Comparison of ENCODE assay signal across 26 cellular contexts in the genomic region with DNA sequence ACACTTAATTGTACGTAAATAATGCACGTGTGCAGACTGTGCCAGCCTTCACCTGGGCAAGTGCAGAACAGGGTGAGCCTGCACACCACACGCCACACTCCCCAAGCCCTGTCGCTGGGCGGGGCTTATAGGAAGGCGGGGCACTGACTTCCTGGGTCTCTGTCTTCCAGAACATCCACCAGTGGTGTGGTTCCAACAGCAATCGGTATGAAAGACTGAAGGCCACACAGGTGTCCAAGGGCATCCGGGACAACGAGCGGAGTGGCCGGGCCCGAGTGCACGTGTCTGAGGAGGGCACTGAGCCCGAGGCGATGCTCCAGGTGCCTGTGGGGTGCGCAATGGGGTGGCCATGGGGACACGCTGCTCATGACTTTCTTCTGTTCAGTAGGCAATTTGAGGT. TPM values are rescaled to one million over a fixed set of nuclear protein-coding genes. Genes with fewer than 3 reads are reported as not detected.
DNase-seq lines count a peak whose midpoint lies in the region; ATAC-seq and TF ChIP-seq lines count a peak whose summit lies in the region.
"Had no signal": no experiment of that assay in that cellular context is flagged by ENCODE, and none has a peak within 500 bp of the region (broad histone marks: within the 10 kb centered on the region; RNA-seq: fewer than 3 reads in every experiment).

No MANE protein-coding gene starts in this region.

- no peak for ATAC-seq in Right ventricle myocardium superior (ENCODE audit: poor library complexity)
- peak; percentile 17 for ATAC-seq in esophagus mucosa
- peak in 1 of 2 donors; percentile 13 for ATAC-seq in lower lobe of right lung
- ATAC-seq in upper lobe of right lung: no peak
- ATAC-seq: GM12878 had no signal

- H3K27ac ChIP-seq in right atrium auricular region: no peak overlapping the region
- H3K27ac ChIP-seq in lower lobe of right lung: no peak overlapping the region
- no peak overlapping the region for H3K27ac ChIP-seq in upper lobe of right lung
- no peak overlapping the region for H3K27ac ChIP-seq in testis
- H3K27ac ChIP-seq: KMS-11, PC-9 had no signal

- TF ChIP-seq CTCF in right atrium auricular region (IDR thresholded peaks at IDR 0.05): no peak
- no peak for TF ChIP-seq CTCF in lower lobe of right lung (IDR thresholded peaks at IDR 0.05)
- no peak for TF ChIP-seq CTCF in upper lobe of right lung (IDR thresholded peaks at IDR 0.05)
- TF ChIP-seq CTCF in testis (IDR thresholded peaks at IDR 0.05): no peak

- H3K4me3 ChIP-seq in right atrium auricular region (no peak overlapping the region), lower lobe of right lung (no peak overlapping the region), upper lobe of right lung (no peak overlapping the region), testis (no peak overlapping the region)
- H3K4me3 ChIP-seq: GM12878, PC-9 had no signal

- TF ChIP-seq POLR2A in testis (IDR thresholded peaks at IDR 0.05): no peak

- DNase-seq in Right ventricle myocardium superior (peak; percentile 37), right atrium auricular region (ENCODE audit: low spot score) (no peak), lower lobe of right lung (peak; percentile 33), upper lobe of right lung (peak; percentile 50), testis (no peak), OCI-M1 (lab: John Stamatoyannopoulos, UW) (no peak), H4 (ENCODE audit: low spot score) (no peak)
- DNase-seq: 8988T; ACHN; BE2C; CD8-positive, alpha-beta memory T cell; DMS 273 treated with DMSO at 0.1 percent for 48 hours; DMS79; EL; GDM1; MM.1S; NCI-H2029; NCI-H446; NCI-H524 treated with DMSO at 0.1 percent for 48 hours; NCI-H82; NK-92 treated with Interleukin-12 subunit alpha and Interleukin-12 subunit beta, amount 100 ng/mL, for 24 hours; PC-9; SHP77 had no signal

- H3K9me3 ChIP-seq in right atrium auricular region (no peaks in the 10 kb centered on the region), lower lobe of right lung (no peaks in the 10 kb centered on the region), upper lobe of right lung (no peaks in the 10 kb centered on the region), testis (no peaks in the 10 kb centered on the region)
- H3K9me3 ChIP-seq: BE2C had no signal

- H3K36me3 ChIP-seq in right atrium auricular region (peaks cover 97% of the 10 kb centered on the region), lower lobe of right lung (peaks cover 98% of the 10 kb centered on the region), upper lobe of right lung (peaks cover 94% of the 10 kb centered on the region), testis (ENCODE audit: low read depth, missing control alignments) (no peaks in the 10 kb centered on the region)
- H3K36me3 ChIP-seq: BE2C had no signal

- H3K27me3 ChIP-seq in right atrium auricular region (no peaks in the 10 kb centered on the region), lower lobe of right lung (ENCODE audit: low read depth) (no peaks in the 10 kb centered on the region), upper lobe of right lung (no peaks in the 10 kb centered on the region), testis (no peaks in the 10 kb centered on the region)
- H3K27me3 ChIP-seq: BE2C had no signal

- WGBS in testis, 2 donors: 92 to 94% methylated on average over 16 to 17 of the region's 17 CpGs

- intact Hi-C loops in Right ventricle myocardium superior (cut with DNase I): no loop called here
- intact Hi-C loops in lower lobe of right lung (cut with DNase I): loop anchor here (10.0 kb wide), 1 partner anchor 93 kb away; no protein-coding TSS in a partner anchor
- intact Hi-C loops in upper lobe of right lung (cut with DNase I): loop anchor here (10.0 kb wide), 1 partner anchor 73 kb away; no protein-coding TSS in a partner anchor
- intact Hi-C loops in testis (cut with DNase I; ENCODE audit: low total_unique reads): loop anchor here (10.0 kb wide), 1 partner anchor 97 kb away; no protein-coding TSS in a partner anchor

- peaks cover 0 to 46% of the 10 kb centered on the region in 2 donors for H3K4me1 ChIP-seq in right atrium auricular region
- no peaks in the 10 kb centered on the region for H3K4me1 ChIP-seq in lower lobe of right lung
- no peaks in the 10 kb centered on the region for H3K4me1 ChIP-seq in upper lobe of right lung
- H3K4me1 ChIP-seq in testis: no peaks in the 10 kb centered on the region
- H3K4me1 ChIP-seq: BE2C had no signal

RNA-seq across cellular contexts. Expression of a gene that starts 44.2 kb away (rescaled TPM):
- 837 TPM for total RNA-seq in Right ventricle myocardium superior
- total RNA-seq in right atrium auricular region: 1,000 to 10,000 TPM; 1,444 to 3,478 TPM
- 270 TPM for total RNA-seq in esophagus mucosa
- total RNA-seq in lower lobe of right lung: 388 TPM
- total RNA-seq in upper lobe of right lung: 464 TPM
- total RNA-seq in testis: 100 to 1,000 TPM; 206 to 356 TPM
- 392 TPM for polyA plus RNA-seq in testis (ENCODE audit: insufficient read depth, low read depth, low replicate concordance)
- total RNA-seq in H4 (2014; rRNA removed; shearing (Covaris generic)): 125 and 137 TPM in 2 replicates

RNA-seq across cellular contexts. Expression of a gene that starts 57.9 kb away (rescaled TPM):
- total RNA-seq in Right ventricle myocardium superior (155 TPM), right atrium auricular region (100 to 1,000 TPM; 152 to 173 TPM), esophagus mucosa (65.5 TPM), lower lobe of right lung (479 TPM), upper lobe of right lung (595 TPM), testis (10 to 100 TPM; 49.7 to 53.6 TPM)
- 82.3 TPM for polyA plus RNA-seq in testis (ENCODE audit: insufficient read depth, low read depth, low replicate concordance)
- 38.2 and 47.0 TPM in 2 replicates for total RNA-seq in H4 (2014; rRNA removed; shearing (Covaris generic))

Comparison
In these comparisons a context has a peak if more than half of its experiments do, and no peak if none do; other contexts are left out.
1. DNase-seq: peak in Right ventricle myocardium superior (single experiment), lower lobe of right lung (single experiment) and upper lobe of right lung (single experiment); none in right atrium auricular region (single experiment), testis (single experiment), OCI-M1 (single experiment) and H4 (single experiment).